In the genomic region with DNA sequence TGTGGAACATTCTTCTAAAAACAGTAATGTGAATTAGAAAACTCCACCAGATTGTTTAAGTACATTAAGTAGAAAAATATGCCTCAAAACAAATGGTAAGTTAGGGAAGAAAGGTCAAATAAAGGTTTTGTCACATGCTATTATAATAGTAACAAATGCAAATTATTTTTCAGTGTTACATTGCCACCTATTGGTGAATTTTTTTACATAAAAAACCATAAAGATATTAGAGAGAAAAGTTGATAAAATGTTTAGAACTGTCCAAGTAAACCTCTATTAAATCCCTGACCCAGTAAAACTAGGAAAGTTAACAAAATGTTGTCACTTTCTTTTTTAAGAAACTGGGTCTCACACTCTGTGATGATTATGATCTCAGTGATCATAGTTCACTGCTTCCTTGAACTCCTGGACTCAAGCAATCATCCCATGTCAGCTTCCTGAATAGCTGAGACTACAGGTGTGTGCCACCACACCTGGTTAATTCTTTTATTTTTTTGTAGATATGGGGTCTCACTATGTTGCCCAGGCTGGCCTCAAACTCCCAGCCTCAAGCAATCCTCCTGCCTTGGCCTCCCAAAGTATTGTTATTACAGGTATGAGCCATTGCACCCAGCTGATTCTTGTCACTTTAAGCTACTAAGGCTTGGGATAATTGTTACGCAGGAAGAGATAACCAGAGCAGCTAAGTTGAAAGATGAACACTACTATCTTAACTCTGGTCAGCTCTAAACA, we compare ENCODE assay signal across 18 cellular contexts.
DNase-seq lines count a peak whose midpoint lies in the region; ATAC-seq and TF ChIP-seq lines count a peak whose summit lies in the region.
"Had no signal": no experiment of that assay in that cellular context is flagged by ENCODE, and none has a peak within 500 bp of the region (broad histone marks: within the 10 kb centered on the region; RNA-seq: fewer than 3 reads in every experiment).

No MANE protein-coding gene starts in this region.

- TF ChIP-seq CTCF in HCT116 (IDR thresholded peaks at IDR 0.05 in 2 of 3, conservative IDR thresholded peaks at IDR 0.05 in 1 of 3; ENCODE audit: borderline replicate concordance in 1 of 3, insufficient read depth in 1 of 3, low read depth in 2 of 3, low read length in 2 of 3), result peak in 1 of 3 experiments; percentile 27; a peak in 1 of 6 replicates

- H3K27me3 ChIP-seq in HCT116 (ENCODE audit: insufficient read depth, low read length), result no peaks in the 10 kb centered on the region
- H3K27me3 ChIP-seq in CD8-positive, alpha-beta memory T cell (ENCODE audit: insufficient read depth, low read length, poor library complexity, severe bottlenecking), result no peaks in the 10 kb centered on the region
- H3K27me3 ChIP-seq: BE2C, cardiac muscle cell, SJCRH30, transverse colon had no signal

- no peaks in the 10 kb centered on the region for H3K36me3 ChIP-seq in HCT116 (ENCODE audit: control insufficient read depth in 1 of 2, insufficient read depth in 2 of 2, low read length in 2 of 2)
- H3K36me3 ChIP-seq in CD8-positive, alpha-beta memory T cell (ENCODE audit: insufficient read depth, low read length), result no peaks in the 10 kb centered on the region
- H3K36me3 ChIP-seq: BE2C, cardiac muscle cell, transverse colon had no signal

- TF ChIP-seq RAD21 in HCT116 (IDR thresholded peaks at IDR 0.05; ENCODE audit: low read depth), result 0 out of 2 replicates have a peak, but pooled peaks have one; percentile 11

- peaks cover 4 to 51% (median 8%) of the 10 kb centered on the region in 3 donors for H3K36me3 Mint-ChIP-seq in CD8-positive, alpha-beta memory T cell

- no peak for ATAC-seq in HCT116
- no peak for ATAC-seq in HG02840 (IDR thresholded peaks at IDR 0.05; ENCODE audit: low FRiP score, unreplicated experiment)

- no peak overlapping the region for H2AFZ ChIP-seq in HCT116 (ENCODE audit: low read depth, low read length, poor library complexity, severe bottlenecking)

- CTCF ChIA-PET in HCT116 (lab: Charles Lee), result no interaction called here
- CTCF ChIA-PET in CD8-positive, alpha-beta memory T cell (lab: Charles Lee), result no interaction called here

- no peaks in the 10 kb centered on the region for H4K20me1 ChIP-seq in HCT116 (ENCODE audit: insufficient read depth)

- peak overlapping the region in 2 of 8 donors; percentile 29 to 54 for H3K27ac Mint-ChIP-seq in CD8-positive, alpha-beta memory T cell
- H3K27ac Mint-ChIP-seq: IgD-negative memory B cell had no signal

- peaks cover 11 to 20% (median 11%) of the 10 kb centered on the region in 3 donors for H3K4me1 Mint-ChIP-seq in CD8-positive, alpha-beta memory T cell

- in situ Hi-C loops in SK-MEL-5 (cut with HindIII; ENCODE audit: low pct_unique_long_range_greater_than_20kb, low sequenced_read_pairs), result no loop called here

- no peak overlapping the region for H3K4me3 ChIP-seq in HCT116 (replicated peaks in 1 of 2; ENCODE audit: low read depth in 1 of 2, low read length in 2 of 2)
- no peak overlapping the region for H3K4me3 ChIP-seq in CD8-positive, alpha-beta memory T cell (ENCODE audit: low read length)
- H3K4me3 ChIP-seq: cardiac muscle cell, SJCRH30, transverse colon had no signal

- POLR2A ChIA-PET in HCT116 (lab: Charles Lee), result no interaction called here
- POLR2A ChIA-PET in CD8-positive, alpha-beta memory T cell (lab: Charles Lee), result no interaction called here

- no peak overlapping the region for H3K27ac ChIP-seq in HCT116 (ENCODE audit: low read depth, low read length)
- H3K27ac ChIP-seq in CD8-positive, alpha-beta memory T cell (ENCODE audit: low read depth, low read length), result no peak overlapping the region
- H3K27ac ChIP-seq: cardiac muscle cell, SJCRH30, transverse colon had no signal

- H3K9ac ChIP-seq in HCT116 (ENCODE audit: low read length), result no peak overlapping the region

- H3K9me3 Mint-ChIP-seq in CD8-positive, alpha-beta memory T cell, result no peaks in the 10 kb centered on the region
- H3K9me3 Mint-ChIP-seq: IgD-negative memory B cell, naive B cell had no signal

- H3K4me1 ChIP-seq in HCT116 (ENCODE audit: control insufficient read depth in 1 of 2, insufficient read depth in 2 of 2, low read length in 2 of 2), result no peaks in the 10 kb centered on the region
- H3K4me1 ChIP-seq in CD8-positive, alpha-beta memory T cell (ENCODE audit: insufficient read depth, low read length), result no peaks in the 10 kb centered on the region
- H3K4me1 ChIP-seq: BE2C, SJCRH30, transverse colon had no signal

- intact Hi-C loops in HCT116 (cut with micrococcal nuclease), result loop anchor here (10.0 kb wide), 2 partner anchors 1074 to 1344 kb away; no protein-coding TSS in a partner anchor

- no peaks in the 10 kb centered on the region for H3K79me2 ChIP-seq in HCT116 (ENCODE audit: insufficient read depth, low read length)

- TF ChIP-seq POLR2A in HCT116 (IDR thresholded peaks at IDR 0.05; ENCODE audit: borderline replicate concordance, extremely low read depth, insufficient read depth, insufficient read length), result no peak

- H3K9me2 ChIP-seq in HCT116 (ENCODE audit: insufficient read depth), result no peaks in the 10 kb centered on the region

- H3K27me3 Mint-ChIP-seq in CD8-positive, alpha-beta memory T cell, result peaks cover 0 to 2% of the 10 kb centered on the region in 2 donors
- H3K27me3 Mint-ChIP-seq: IgD-negative memory B cell, naive B cell had no signal

- BruUV-seq in HCT116 (replicated peaks; lab: Mats Ljungman, UMichigan), result no TSS peak

- RAD21 ChIA-PET in HCT116 (lab: Charles Lee; ENCODE audit: low non-redundant PET in 1 of 2, low total read pairs in 2 of 2, uncharacterized antibody in 2 of 2, unreplicated experiment in 2 of 2), result no interaction called here

- DNase-seq in AG08395 (ENCODE audit: low spot score) (peak; percentile 2), HCT116 (ENCODE audit: low read depth, low spot score) (no peak), SK-MEL-5 (ENCODE audit: low read depth, low spot score) (peak; percentile 9), fibroblast of peridontal ligament (ENCODE audit: extremely low read depth) (peak; percentile 8), NCI-H128 (lab: John Stamatoyannopoulos, UW; ENCODE audit: unreplicated experiment) (no peak)
- no peak for DNase-seq in activated T-cell treated with anti-CD3 and anti-CD28 coated beads, Interleukin-2, amount 50 U/mL, for 48 hours
- DNase-seq in CD8-positive, alpha-beta memory T cell, result no peak
- DNase-seq: activated naive CD4-positive, alpha-beta T cell treated with Interleukin-2 at 50 U/mL for 16 hours; BE2C; naive B cell; NCI-H1694; NCI-H774; stimulated activated CD4-positive, alpha-beta T cell treated with anti-CD3 and anti-CD28 coated beads, Interleukin-4, amount 100 ng/mL, for 1 hour; transverse colon had no signal

- H3K4me3 Mint-ChIP-seq in CD8-positive, alpha-beta memory T cell, result no peak overlapping the region
- H3K4me3 Mint-ChIP-seq: IgD-negative memory B cell had no signal

- H3K9me3 ChIP-seq in HCT116 (ENCODE audit: control insufficient read depth in 1 of 2, insufficient read depth in 1 of 2, low read depth in 1 of 2, low read length in 2 of 2), result no peaks in the 10 kb centered on the region
- no peaks in the 10 kb centered on the region for H3K9me3 ChIP-seq in CD8-positive, alpha-beta memory T cell (ENCODE audit: low read length)
- H3K9me3 ChIP-seq: BE2C, SJCRH30, transverse colon had no signal

- no peak overlapping the region for H3K4me2 ChIP-seq in HCT116 (ENCODE audit: low read length)

TF ChIP-seq in HCT116, 20 proteins besides CTCF, POLR2A, EP300 and RAD21 (continues in another document):
- no peak for TF ChIP-seq TCF7L2 (IDR thresholded peaks at IDR 0.05; ENCODE audit: borderline replicate concordance, extremely low read depth, insufficient read depth, insufficient read length)
- no peak for TF ChIP-seq FOSL1 (IDR thresholded peaks at IDR 0.05; ENCODE audit: low read depth)
- TF ChIP-seq ZNF274 (IDR thresholded peaks at IDR 0.05; ENCODE audit: low read depth, low read length), result no peak
- TF ChIP-seq, protein P1, sequence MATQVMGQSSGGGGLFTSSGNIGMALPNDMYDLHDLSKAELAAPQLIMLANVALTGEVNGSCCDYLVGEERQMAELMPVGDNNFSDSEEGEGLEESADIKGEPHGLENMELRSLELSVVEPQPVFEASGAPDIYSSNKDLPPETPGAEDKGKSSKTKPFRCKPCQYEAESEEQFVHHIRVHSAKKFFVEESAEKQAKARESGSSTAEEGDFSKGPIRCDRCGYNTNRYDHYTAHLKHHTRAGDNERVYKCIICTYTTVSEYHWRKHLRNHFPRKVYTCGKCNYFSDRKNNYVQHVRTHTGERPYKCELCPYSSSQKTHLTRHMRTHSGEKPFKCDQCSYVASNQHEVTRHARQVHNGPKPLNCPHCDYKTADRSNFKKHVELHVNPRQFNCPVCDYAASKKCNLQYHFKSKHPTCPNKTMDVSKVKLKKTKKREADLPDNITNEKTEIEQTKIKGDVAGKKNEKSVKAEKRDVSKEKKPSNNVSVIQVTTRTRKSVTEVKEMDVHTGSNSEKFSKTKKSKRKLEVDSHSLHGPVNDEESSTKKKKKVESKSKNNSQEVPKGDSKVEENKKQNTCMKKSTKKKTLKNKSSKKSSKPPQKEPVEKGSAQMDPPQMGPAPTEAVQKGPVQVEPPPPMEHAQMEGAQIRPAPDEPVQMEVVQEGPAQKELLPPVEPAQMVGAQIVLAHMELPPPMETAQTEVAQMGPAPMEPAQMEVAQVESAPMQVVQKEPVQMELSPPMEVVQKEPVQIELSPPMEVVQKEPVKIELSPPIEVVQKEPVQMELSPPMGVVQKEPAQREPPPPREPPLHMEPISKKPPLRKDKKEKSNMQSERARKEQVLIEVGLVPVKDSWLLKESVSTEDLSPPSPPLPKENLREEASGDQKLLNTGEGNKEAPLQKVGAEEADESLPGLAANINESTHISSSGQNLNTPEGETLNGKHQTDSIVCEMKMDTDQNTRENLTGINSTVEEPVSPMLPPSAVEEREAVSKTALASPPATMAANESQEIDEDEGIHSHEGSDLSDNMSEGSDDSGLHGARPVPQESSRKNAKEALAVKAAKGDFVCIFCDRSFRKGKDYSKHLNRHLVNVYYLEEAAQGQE (IDR thresholded peaks at IDR 0.05; ENCODE audit: low read depth), result no peak
- TF ChIP-seq EGR1 (IDR thresholded peaks at IDR 0.05; ENCODE audit: low read depth), result no peak
- TF ChIP-seq SRF (IDR thresholded peaks at IDR 0.05; ENCODE audit: low read depth), result no peak
- TF ChIP-seq, protein P2, sequence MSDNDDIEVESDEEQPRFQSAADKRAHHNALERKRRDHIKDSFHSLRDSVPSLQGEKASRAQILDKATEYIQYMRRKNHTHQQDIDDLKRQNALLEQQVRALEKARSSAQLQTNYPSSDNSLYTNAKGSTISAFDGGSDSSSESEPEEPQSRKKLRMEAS (IDR thresholded peaks at IDR 0.05), result no peak
- TF ChIP-seq CEBPB (IDR thresholded peaks at IDR 0.05; ENCODE audit: low read depth), result no peak
- TF ChIP-seq ZFX (IDR thresholded peaks at IDR 0.05), result no peak
- no peak for TF ChIP-seq EZH2 (IDR thresholded peaks at IDR 0.05)
- no peak for TF ChIP-seq SP1 (IDR thresholded peaks at IDR 0.05; ENCODE audit: low read depth)

Comparison
In these comparisons a context has a peak if more than half of its experiments do, and no peak if none do; other contexts are left out.
1. DNase-seq: peak in AG08395 (single experiment), SK-MEL-5 (single experiment) and fibroblast of peridontal ligament (single experiment); none in HCT116 (single experiment), activated T-cell treated with anti-CD3 and anti-CD28 coated beads, Interleukin-2, amount 50 U/mL, for 48 hours (0 of 2), NCI-H128 (single experiment) and CD8-positive, alpha-beta memory T cell (0 of 5).